1 cellular context compared by ENCODE assay signal in genomic region chr3:36941658-36942057, GRCh38.
TF ChIP-seq lines count a peak whose summit lies in the region.

No MANE protein-coding gene starts in this region.

TF ChIP-seq in IMR-90, 13 proteins besides CTCF, POLR2A, EP300 and RAD21:
- TF ChIP-seq FOS (IDR thresholded peaks at IDR 0.05; ENCODE audit: low read depth, low read length) (no peak), RCOR1 (IDR thresholded peaks at IDR 0.05; ENCODE audit: insufficient replicate concordance, low read length) (no peak), ELK1 (IDR thresholded peaks at IDR 0.05; ENCODE audit: borderline replicate concordance, low read depth, low read length) (no peak), MXI1 (IDR thresholded peaks at IDR 0.05; ENCODE audit: borderline replicate concordance, low read depth, low read length) (no peak), SMC3 (IDR thresholded peaks at IDR 0.05; ENCODE audit: low read depth, low read length) (no peak), RFX5 (IDR thresholded peaks at IDR 0.05; ENCODE audit: low read depth, low read length) (no peak), BHLHE40 (IDR thresholded peaks at IDR 0.05; ENCODE audit: low read depth, low read length) (no peak), CHD1 (IDR thresholded peaks at IDR 0.05; ENCODE audit: low read depth, low read length) (no peak), NFE2L2 (IDR thresholded peaks at IDR 0.05; ENCODE audit: low read depth, low read length) (no peak), MAFK (IDR thresholded peaks at IDR 0.05; ENCODE audit: low read depth, low read length) (no peak), USF2 (IDR thresholded peaks at IDR 0.05; ENCODE audit: low read depth, low read length) (no peak), CEBPB (IDR thresholded peaks at IDR 0.05; ENCODE audit: low read depth, low read length) (no peak), MAZ (IDR thresholded peaks at IDR 0.05; ENCODE audit: borderline replicate concordance, low read depth, low read length) (no peak)
